In the genomic region with DNA sequence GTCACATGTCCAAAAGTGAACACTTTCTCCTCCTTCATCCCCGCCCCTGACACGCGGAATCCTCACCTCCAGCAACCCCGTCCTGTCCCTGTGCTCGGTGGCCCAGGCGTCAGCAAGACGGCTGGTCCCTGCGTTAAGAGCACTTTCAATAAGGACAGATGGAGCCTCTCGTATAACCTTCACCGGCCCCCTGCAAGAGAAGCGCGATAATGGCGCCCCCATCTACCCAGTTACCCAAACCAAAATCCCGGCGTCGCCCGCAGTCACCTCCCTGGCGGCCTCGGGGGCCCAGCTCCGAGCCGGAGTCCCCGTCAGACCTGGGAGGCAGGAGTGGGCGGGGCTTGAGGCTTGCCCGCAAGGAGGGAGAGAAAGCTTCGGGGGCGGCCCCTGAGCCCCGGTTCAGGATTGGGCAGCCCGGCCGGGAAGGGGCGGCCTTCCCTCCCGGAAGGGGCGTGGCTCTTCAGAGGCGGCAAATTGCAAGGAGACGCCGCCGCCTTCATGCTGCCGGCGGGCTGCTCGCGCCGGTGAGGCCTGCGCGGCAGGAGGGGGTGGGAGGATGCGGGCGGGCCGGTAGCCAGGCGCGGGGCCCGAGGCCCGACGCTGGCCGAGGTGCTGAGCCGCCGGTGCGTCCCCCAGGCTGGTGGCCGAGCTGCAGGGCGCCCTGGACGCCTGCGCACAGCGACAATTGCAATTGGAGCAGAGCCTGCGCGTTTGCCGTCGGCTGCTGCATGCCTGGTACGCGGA, we compare ENCODE assay signal across 8 cellular contexts. TPM values are rescaled to one million over a fixed set of nuclear protein-coding genes. Genes with fewer than 3 reads are reported as not detected.
DNase-seq lines count a peak whose midpoint lies in the region; FAIRE-seq and TF ChIP-seq lines count a peak whose summit lies in the region.

A gene with protein sequence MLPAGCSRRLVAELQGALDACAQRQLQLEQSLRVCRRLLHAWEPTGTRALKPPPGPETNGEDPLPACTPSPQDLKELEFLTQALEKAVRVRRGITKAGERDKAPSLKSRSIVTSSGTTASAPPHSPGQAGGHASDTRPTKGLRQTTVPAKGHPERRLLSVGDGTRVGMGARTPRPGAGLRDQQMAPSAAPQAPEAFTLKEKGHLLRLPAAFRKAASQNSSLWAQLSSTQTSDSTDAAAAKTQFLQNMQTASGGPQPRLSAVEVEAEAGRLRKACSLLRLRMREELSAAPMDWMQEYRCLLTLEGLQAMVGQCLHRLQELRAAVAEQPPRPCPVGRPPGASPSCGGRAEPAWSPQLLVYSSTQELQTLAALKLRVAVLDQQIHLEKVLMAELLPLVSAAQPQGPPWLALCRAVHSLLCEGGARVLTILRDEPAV (plus strand): TSS at position 463 of the 744 bp plus-strand sequence. CDS start 36 bp downstream, at position 499.

- H3K9me3 ChIP-seq in HEK293 (ENCODE audit: control insufficient read depth, insufficient read depth, low read depth, low read length), result no peaks in the 10 kb centered on the region
- no peaks in the 10 kb centered on the region for H3K9me3 ChIP-seq in SJSA1 (replicated peaks)
- H3K9me3 ChIP-seq in neutrophil, result no peaks in the 10 kb centered on the region

- CTCF ChIA-PET in HEK293 (lab: Yijun Ruan, JAX), result interaction anchor here (0.7 to 2.0 kb wide), 4 partner anchors 34 to 280 kb away, joined by 3 to 10 read pairs (median 4); no protein-coding TSS in a partner anchor

- FAIRE-seq in frontal cortex (lab: Jason Lieb, UNC), result peak; percentile 47

- H3K4me1 ChIP-seq in HEK293 (ENCODE audit: control insufficient read depth, insufficient read depth, low read length) (peaks cover 15% of the 10 kb centered on the region), SJSA1 (replicated peaks) (peaks cover 34% of the 10 kb centered on the region), neutrophil (ENCODE audit: control insufficient read depth in 1 of 2, insufficient read depth in 1 of 2, low read depth in 1 of 2, low read length in 1 of 2) (peaks cover 12 to 16% of the 10 kb centered on the region in 2 experiments)

- H3K36me3 ChIP-seq in HEK293 (ENCODE audit: control insufficient read depth in 2 of 2, insufficient read depth in 1 of 2, low read length in 2 of 2) (peaks cover 0 to 59% of the 10 kb centered on the region in 2 experiments; a peak in 2 of 3 replicates), SJSA1 (peaks cover 77% of the 10 kb centered on the region), neutrophil (peaks cover 25% of the 10 kb centered on the region)

- TF ChIP-seq CTCF in HEK293 (tag by site-specific recombination; IDR thresholded peaks at IDR 0.05) (peak; percentile 53; the same call in 1 of the 2 replicates), neutrophil (IDR thresholded peaks at IDR 0.05) (peak; percentile 25)

- peak within 1 kb of the TSS; percentile 50 for H3K4me3 ChIP-seq in HEK293 (ENCODE audit: low read depth, low read length)
- peak within 1 kb of the TSS; percentile 63 for H3K4me3 ChIP-seq in SJSA1
- H3K4me3 ChIP-seq in neutrophil (ENCODE audit: low read depth in 1 of 2, low read length in 1 of 2), result peak within 1 kb of the TSS; percentile 69 to 86

- POLR2A ChIA-PET in HEK293 (lab: Yijun Ruan, JAX), result interaction anchor here (0.6 to 2.4 kb wide), 18 partner anchors 9 to 304 kb away, joined by 3 to 34 read pairs (median 3); a partner anchor contains a TSS

- H3K27me3 ChIP-seq in SJSA1 (replicated peaks) (no peaks in the 10 kb centered on the region), neutrophil (no peaks in the 10 kb centered on the region)

- DNase-seq in GDM1 (lab: John Stamatoyannopoulos, UW) (peak; percentile 88), MV-4-11 (lab: John Stamatoyannopoulos, UW) (peak; percentile 92), SJSA1 (ENCODE audit: low read depth in 1 of 2, low spot score in 2 of 2) (peak; percentile 97 to 98), frontal cortex (ENCODE audit: low spot score in 2 of 2) (peak; percentile 98 to 100), substantia nigra (lab: John Stamatoyannopoulos, UW) (peak; percentile 45 to 96 (median 88))
- peak; percentile 94 for DNase-seq in activated gamma-delta T cell treated with anti-CD3 and anti-CD28 coated beads, Interleukin-2, amount 50 U/mL, for 16 hours (ENCODE audit: low read depth)

- H3K27ac ChIP-seq in HEK293 (ENCODE audit: extremely low read depth, low read depth, low read length) (peak within 1 kb of the TSS; percentile 70), SJSA1 (peak within 1 kb of the TSS; percentile 12), neutrophil (peak within 1 kb of the TSS; percentile 56), substantia nigra (ENCODE audit: low read depth, low read length, poor library complexity, severe bottlenecking) (peak within 1 kb of the TSS; percentile 58)

TF ChIP-seq in HEK293, 187 proteins besides CTCF, POLR2A, EP300 and RAD21 (continues in another document):
- TF ChIP-seq, protein P1, sequence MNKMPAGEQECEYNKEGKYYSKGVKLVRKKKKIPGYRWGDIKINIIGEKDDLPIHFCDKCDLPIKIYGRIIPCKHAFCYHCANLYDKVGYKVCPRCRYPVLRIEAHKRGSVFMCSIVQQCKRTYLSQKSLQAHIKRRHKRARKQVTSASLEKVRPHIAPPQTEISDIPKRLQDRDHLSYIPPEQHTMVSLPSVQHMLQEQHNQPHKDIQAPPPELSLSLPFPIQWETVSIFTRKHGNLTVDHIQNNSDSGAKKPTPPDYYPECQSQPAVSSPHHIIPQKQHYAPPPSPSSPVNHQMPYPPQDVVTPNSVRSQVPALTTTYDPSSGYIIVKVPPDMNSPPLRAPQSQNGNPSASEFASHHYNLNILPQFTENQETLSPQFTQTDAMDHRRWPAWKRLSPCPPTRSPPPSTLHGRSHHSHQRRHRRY (tag by site-specific recombination; IDR thresholded peaks at IDR 0.05), result no peak
- TF ChIP-seq ZNF266 (tag by site-specific recombination; IDR thresholded peaks at IDR 0.05; ENCODE audit: low read depth) (no peak), ZNF654 (tag by site-specific recombination; IDR thresholded peaks at IDR 0.05; ENCODE audit: low read depth) (no peak), ZBTB48 (tag by site-specific recombination; IDR thresholded peaks at IDR 0.05) (peak; percentile 79; the same call in 1 of the 2 replicates), KLF1 (tag by site-specific recombination; IDR thresholded peaks at IDR 0.05) (peak; percentile 16; the same call in 1 of the 2 replicates), ZNF24 (tag by site-specific recombination; IDR thresholded peaks at IDR 0.05) (peak; percentile 81; the same call in 1 of the 2 replicates), KLF8 (tag by site-specific recombination; IDR thresholded peaks at IDR 0.05) (peak; percentile 63)
- TF ChIP-seq, protein P2, sequence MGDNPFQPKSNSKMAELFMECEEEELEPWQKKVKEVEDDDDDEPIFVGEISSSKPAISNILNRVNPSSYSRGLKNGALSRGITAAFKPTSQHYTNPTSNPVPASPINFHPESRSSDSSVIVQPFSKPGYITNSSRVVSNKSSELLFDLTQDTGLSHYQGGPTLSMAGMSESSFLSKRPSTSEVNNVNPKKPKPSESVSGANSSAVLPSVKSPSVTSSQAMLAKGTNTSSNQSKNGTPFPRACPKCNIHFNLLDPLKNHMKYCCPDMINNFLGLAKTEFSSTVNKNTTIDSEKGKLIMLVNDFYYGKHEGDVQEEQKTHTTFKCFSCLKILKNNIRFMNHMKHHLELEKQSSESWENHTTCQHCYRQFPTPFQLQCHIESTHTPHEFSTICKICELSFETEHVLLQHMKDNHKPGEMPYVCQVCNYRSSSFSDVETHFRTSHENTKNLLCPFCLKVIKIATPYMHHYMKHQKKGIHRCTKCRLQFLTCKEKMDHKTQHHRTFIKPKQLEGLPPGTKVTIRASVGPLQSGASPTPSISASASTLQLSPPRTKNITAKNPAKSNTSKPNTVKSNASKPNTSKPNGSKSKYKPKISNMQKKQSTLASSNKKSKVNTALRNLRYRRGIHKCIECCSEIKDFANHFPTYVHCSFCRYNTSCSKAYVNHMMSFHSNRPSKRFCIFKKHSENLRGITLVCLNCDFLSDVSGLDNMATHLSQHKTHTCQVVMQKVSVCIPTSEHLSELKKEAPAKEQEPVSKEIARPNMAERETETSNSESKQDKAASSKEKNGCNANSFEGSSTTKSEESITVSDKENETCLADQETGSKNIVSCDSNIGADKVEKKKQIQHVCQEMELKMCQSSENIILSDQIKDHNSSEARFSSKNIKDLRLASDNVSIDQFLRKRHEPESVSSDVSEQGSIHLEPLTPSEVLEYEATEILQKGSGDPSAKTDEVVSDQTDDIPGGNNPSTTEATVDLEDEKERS (tag by site-specific recombination; IDR thresholded peaks at IDR 0.05), result no peak

RNA-seq across cellular contexts. Expression of the gene that starts here (rescaled TPM):
- 22.3 and 36.3 TPM in 2 replicates for total RNA-seq in SJSA1 (2014; rRNA removed; shearing (Covaris generic))
- total RNA-seq in frontal cortex, result 7.7 TPM

Comparison
In these comparisons a context has a peak if more than half of its experiments do, and no peak if none do; other contexts are left out.
1. Peak in every context shown above with its lines: DNase-seq, H3K4me3 ChIP-seq and H3K27ac ChIP-seq.
2. H3K27ac ChIP-seq: peak in every context shown above with its lines; median percentile 70 in HEK293; 58 in substantia nigra; 56 in neutrophil; 12 in SJSA1.